Comparison of ENCODE assay signal across 17 cellular contexts in the genomic region with DNA sequence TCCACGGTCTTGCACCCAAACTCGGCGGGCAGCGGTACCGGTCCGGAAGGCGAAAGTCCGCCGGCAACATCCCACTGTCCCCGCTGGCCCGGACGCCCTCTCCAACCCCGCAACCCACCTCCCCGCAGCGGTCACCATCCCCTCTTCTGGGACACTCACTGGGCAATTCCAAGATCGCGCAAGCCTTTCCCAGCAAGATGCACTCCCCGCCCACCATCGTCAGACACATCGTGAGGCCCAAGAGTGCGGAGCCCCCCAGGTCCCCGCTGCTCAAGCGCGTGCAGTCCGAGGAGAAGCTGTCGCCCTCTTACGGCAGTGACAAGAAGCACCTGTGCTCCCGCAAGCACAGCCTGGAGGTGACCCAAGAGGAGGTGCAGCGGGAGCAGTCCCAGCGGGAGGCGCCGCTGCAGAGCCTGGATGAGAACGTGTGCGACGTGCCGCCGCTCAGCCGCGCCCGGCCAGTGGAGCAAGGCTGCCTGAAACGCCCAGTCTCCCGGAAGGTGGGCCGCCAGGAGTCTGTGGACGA. TPM values are rescaled to one million over a fixed set of nuclear protein-coding genes. Genes with fewer than 3 reads are reported as not detected.
DNase-seq lines count a peak whose midpoint lies in the region; ATAC-seq and TF ChIP-seq lines count a peak whose summit lies in the region.
"Had no signal": no experiment of that assay in that cellular context is flagged by ENCODE, and none has a peak within 500 bp of the region (broad histone marks: within the 10 kb centered on the region; RNA-seq: fewer than 3 reads in every experiment).

No MANE protein-coding gene starts in this region.

- TF ChIP-seq CTCF in WTC11 (IDR thresholded peaks at IDR 0.05) (no peak), endodermal cell (conservative IDR thresholded peaks at IDR 0.05) (no peak), stomach (IDR thresholded peaks at IDR 0.05) (no peak)

- no peak for TF ChIP-seq POLR2A in stomach (IDR thresholded peaks at IDR 0.05)

- 97 to 98% methylated on average over 37 to 44 of the region's 44 CpGs for WGBS in endodermal cell (ENCODE audit: insufficient coverage in 1 of 2, insufficient read length in 1 of 2), 2 experiments
- 94 to 99% (median 97%) methylated on average over 36 to 44 of the region's 44 CpGs for WGBS in stomach, 5 donors

- H3K9me3 Mint-ChIP-seq in stimulated activated naive CD8-positive, alpha-beta T cell treated with anti-CD3 and anti-CD28 coated beads, Interleukin-15, Interleukin-2, amounts not matched to agents 100 ng/mL and 50 ng/mL, for 24 hours, result no peaks in the 10 kb centered on the region
- H3K9me3 Mint-ChIP-seq in WTC11, result no peaks in the 10 kb centered on the region
- H3K9me3 Mint-ChIP-seq in endodermal cell, result no peaks in the 10 kb centered on the region

- peaks cover 31% of the 10 kb centered on the region for H3K36me3 Mint-ChIP-seq in stimulated activated naive CD8-positive, alpha-beta T cell treated with anti-CD3 and anti-CD28 coated beads, Interleukin-15, Interleukin-2, amounts not matched to agents 100 ng/mL and 50 ng/mL, for 24 hours (ENCODE audit: low read depth)
- H3K36me3 Mint-ChIP-seq in WTC11 (no peaks in the 10 kb centered on the region; the same call in 1 of the 2 replicates), endodermal cell (ENCODE audit: low read depth) (peaks cover 12% of the 10 kb centered on the region)

- H3K9me3 ChIP-seq in endodermal cell (ENCODE audit: control insufficient read depth, low read length) (no peaks in the 10 kb centered on the region), MG63 (no peaks in the 10 kb centered on the region), stomach (no peaks in the 10 kb centered on the region)
- H3K9me3 ChIP-seq: ascending aorta, left ventricle myocardium inferior, transverse colon had no signal

- no peak for DNase-seq in stimulated activated naive CD8-positive, alpha-beta T cell treated with anti-CD3 and anti-CD28 coated beads, Interleukin-15, Interleukin-2, amounts not matched to agents 100 U/mL and 50 U/mL, for 24 hours
- DNase-seq in WTC11 (ENCODE audit: low spot score) (peak; percentile 31), endodermal cell (peak; percentile 62), MG63 (no peak), DMS53 (lab: John Stamatoyannopoulos, UW) (no peak), stomach (no peak)
- DNase-seq: activated effector memory CD4-positive, alpha-beta T cell treated with Interleukin-2 at 50 U/mL for 16 hours; head of caudate nucleus; left ventricle myocardium inferior; NCI-H1092 treated with DMSO at 0.1 percent for 48 hours; NCI-H2081; NCI-H510A; retina; stimulated activated CD4-positive, alpha-beta T cell treated with anti-CD3 and anti-CD28 coated beads, Interleukin-12 subunit alpha, Interleukin-12 subunit beta, amount 100 ng/mL, for 4 hours; transverse colon had no signal

- intact Hi-C loops in stomach (cut with DNase I; ENCODE audit: low total_unique reads), result loop anchor here (5.0 kb wide), 1 partner anchor 44 kb away; no protein-coding TSS in a partner anchor

- CTCF ChIA-PET in WTC11 (lab: Charles Lee), result interaction anchor here (1.4 to 2.7 kb wide), 2 partner anchors 44 to 46 kb away, joined by 3 to 10 read pairs; no protein-coding TSS in a partner anchor

- no peak for TF ChIP-seq EP300 in stomach (IDR thresholded peaks at IDR 0.05)

- H3K9ac ChIP-seq in endodermal cell (ENCODE audit: extremely low read depth, low read length, poor library complexity, severe bottlenecking), result no peak overlapping the region

- H3K27me3 Mint-ChIP-seq in stimulated activated naive CD8-positive, alpha-beta T cell treated with anti-CD3 and anti-CD28 coated beads, Interleukin-15, Interleukin-2, amounts not matched to agents 100 ng/mL and 50 ng/mL, for 24 hours, result no peaks in the 10 kb centered on the region
- no peaks in the 10 kb centered on the region for H3K27me3 Mint-ChIP-seq in WTC11 (ENCODE audit: low read depth)
- H3K27me3 Mint-ChIP-seq in endodermal cell (ENCODE audit: insufficient read depth), result no peaks in the 10 kb centered on the region

- H3K4me1 Mint-ChIP-seq in stimulated activated naive CD8-positive, alpha-beta T cell treated with anti-CD3 and anti-CD28 coated beads, Interleukin-15, Interleukin-2, amounts not matched to agents 100 ng/mL and 50 ng/mL, for 24 hours (ENCODE audit: low read depth), result peaks cover 75% of the 10 kb centered on the region
- H3K4me1 Mint-ChIP-seq in WTC11 (peaks cover 41% of the 10 kb centered on the region), endodermal cell (peaks cover 26% of the 10 kb centered on the region)

- no peak overlapping the region for H3K27ac ChIP-seq in endodermal cell (ENCODE audit: low read depth, low read length)
- no peak overlapping the region for H3K27ac ChIP-seq in stomach
- H3K27ac ChIP-seq: left ventricle myocardium inferior, transverse colon had no signal

- H3K4me1 ChIP-seq in endodermal cell (ENCODE audit: control insufficient read depth, insufficient read depth, low read length) (peaks cover 8% of the 10 kb centered on the region), stomach (peaks cover 5 to 34% (median 19%) of the 10 kb centered on the region in 4 donors)

- H3K27me3 ChIP-seq in endodermal cell (ENCODE audit: control insufficient read depth, insufficient read depth, low read length, poor library complexity, severe bottlenecking), result no peaks in the 10 kb centered on the region
- H3K27me3 ChIP-seq in MG63, result no peaks in the 10 kb centered on the region
- H3K27me3 ChIP-seq in stomach, result no peaks in the 10 kb centered on the region
- H3K27me3 ChIP-seq: ascending aorta, transverse colon had no signal

- no peak overlapping the region for H3K27ac Mint-ChIP-seq in stimulated activated naive CD8-positive, alpha-beta T cell treated with anti-CD3 and anti-CD28 coated beads, Interleukin-15, Interleukin-2, amounts not matched to agents 100 ng/mL and 50 ng/mL, for 24 hours
- H3K27ac Mint-ChIP-seq in WTC11 (no peak overlapping the region; the same call in 1 of the 2 replicates), endodermal cell (no peak overlapping the region)

- H3K4me3 Mint-ChIP-seq in stimulated activated naive CD8-positive, alpha-beta T cell treated with anti-CD3 and anti-CD28 coated beads, Interleukin-15, Interleukin-2, amounts not matched to agents 100 ng/mL and 50 ng/mL, for 24 hours, result peak overlapping the region; percentile 53
- H3K4me3 Mint-ChIP-seq in WTC11 (no peak overlapping the region), endodermal cell (no peak overlapping the region)

- no peak overlapping the region for H3K4me3 ChIP-seq in endodermal cell (ENCODE audit: low read length)
- no peak overlapping the region for H3K4me3 ChIP-seq in MG63
- no peak overlapping the region for H3K4me3 ChIP-seq in stomach
- H3K4me3 ChIP-seq: ascending aorta, left ventricle myocardium inferior, transverse colon had no signal

- no peak for ATAC-seq in stimulated activated naive CD8-positive, alpha-beta T cell treated with anti-CD3 and anti-CD28 coated beads, Interleukin-15, Interleukin-2, amounts not matched to agents 100 U/mL and 50 U/mL, for 24 hours
- ATAC-seq in WTC11, result no peak; the same call in none of the 2 replicates

- H3K36me3 ChIP-seq in endodermal cell (ENCODE audit: control insufficient read depth, insufficient read depth, low read length), result peaks cover 7% of the 10 kb centered on the region
- H3K36me3 ChIP-seq in MG63, result no peaks in the 10 kb centered on the region
- peaks cover 25 to 48% (median 44%) of the 10 kb centered on the region in 4 donors for H3K36me3 ChIP-seq in stomach
- H3K36me3 ChIP-seq: transverse colon had no signal

- POLR2A ChIA-PET in WTC11 (lab: Charles Lee), result no interaction called here

TF ChIP-seq in WTC11, 78 proteins besides CTCF, POLR2A, EP300 and RAD21:
- no peak for TF ChIP-seq ZNF281 (CRISPR knock-in tag; IDR thresholded peaks at IDR 0.05)
- no peak for TF ChIP-seq CREM (CRISPR knock-in tag; IDR thresholded peaks at IDR 0.05)

RNA-seq across cellular contexts. Expression of gene CD180, which starts 33.3 kb away (rescaled TPM):
- total RNA-seq in WTC11 (2021) (not detected in 3 replicates), endodermal cell (not detected), stomach (1 to 10 TPM in 2 of 5 donors, under 1 TPM in 2, not detected in 1; under 0.01 to 2.6 (median 0.77) TPM)
- not detected for polyA plus RNA-seq in endodermal cell (2013, experiment 1 of 2)
- polyA plus RNA-seq in endodermal cell (2013, experiment 2 of 2), result not detected
- total RNA-seq in MG63 (2014; rRNA removed; shearing (Covaris generic); ENCODE audit: low replicate concordance), result not detected in 2 replicates
- polyA plus RNA-seq in stomach, result under 1 TPM; 0.15 to 0.37 (median 0.28) TPM

Comparison
In these comparisons a context has a peak if more than half of its experiments do, and no peak if none do; other contexts are left out.
1. DNase-seq: peak in WTC11 (single experiment) and endodermal cell (single experiment); none in stimulated activated naive CD8-positive, alpha-beta T cell treated with anti-CD3 and anti-CD28 coated beads, Interleukin-15, Interleukin-2, amounts not matched to agents 100 U/mL and 50 U/mL, for 24 hours (single experiment), MG63 (single experiment), DMS53 (single experiment) and stomach (single experiment).